Comparison of ENCODE assay signal across 9 cellular contexts in the genomic region with DNA sequence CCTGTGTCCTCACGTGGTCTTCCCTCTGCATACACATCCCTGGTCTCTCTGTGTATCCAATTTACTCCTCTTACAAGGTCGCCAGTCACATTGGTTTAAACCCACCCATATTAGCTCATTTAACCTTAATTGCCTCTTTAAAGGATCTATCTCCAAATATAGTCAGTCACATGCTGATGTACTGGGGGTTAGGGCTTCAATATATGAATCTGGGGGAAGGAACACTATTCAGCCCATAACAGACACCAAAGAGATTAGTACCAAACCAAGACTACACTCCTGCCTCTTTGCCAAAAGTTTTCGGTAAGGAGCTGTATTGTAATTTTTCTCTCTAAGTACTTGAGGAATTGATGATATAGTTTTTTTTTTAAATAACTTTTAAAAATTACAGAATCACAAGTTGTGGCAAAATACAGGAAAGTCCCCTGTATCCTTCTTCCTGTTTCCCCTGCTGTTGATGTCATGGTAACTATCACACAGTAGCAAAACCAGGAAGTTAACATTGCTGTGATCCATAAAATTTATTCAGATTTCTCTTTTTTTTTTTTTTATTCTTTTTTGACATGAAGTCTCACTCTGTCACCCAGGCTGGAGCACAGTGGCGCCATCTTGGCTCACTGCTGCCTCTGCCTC.
DNase-seq lines count a peak whose midpoint lies in the region; ATAC-seq and TF ChIP-seq lines count a peak whose summit lies in the region.
"Had no signal": no experiment of that assay in that cellular context is flagged by ENCODE, and none has a peak within 500 bp of the region (broad histone marks: within the 10 kb centered on the region; RNA-seq: fewer than 3 reads in every experiment).

No MANE protein-coding gene starts in this region.

- no peak for TF ChIP-seq POLR2A in esophagus squamous epithelium (IDR thresholded peaks at IDR 0.05)
- TF ChIP-seq POLR2A in adrenal gland (IDR thresholded peaks at IDR 0.05): no peak

- 0 out of 2 replicates have a peak, but pooled peaks cover 3% of the 10 kb centered on the region for H4K20me1 ChIP-seq in DOHH2 (ENCODE audit: control insufficient read depth, insufficient read depth, low read depth, low read length)

- H3K79me2 ChIP-seq in DOHH2 (ENCODE audit: control insufficient read depth, low read length) (peaks cover 43% of the 10 kb centered on the region), parathyroid adenoma (peaks cover 11% of the 10 kb centered on the region)

- TF ChIP-seq CTCF in DOHH2 (IDR thresholded peaks at IDR 0.05; ENCODE audit: low read depth, low read length, poor library complexity, severe bottlenecking) (no peak), esophagus squamous epithelium (IDR thresholded peaks at IDR 0.05) (no peak), parathyroid adenoma (IDR thresholded peaks at IDR 0.05) (no peak), adrenal gland (IDR thresholded peaks at IDR 0.05) (no peak)

- H3K27me3 ChIP-seq in DOHH2 (ENCODE audit: control insufficient read depth, low read length) (no peaks in the 10 kb centered on the region), esophagus squamous epithelium (no peaks in the 10 kb centered on the region), parathyroid adenoma (ENCODE audit: control insufficient read depth, insufficient read depth, low read length) (no peaks in the 10 kb centered on the region), adrenal gland (no peaks in the 10 kb centered on the region)

- H3K9ac ChIP-seq in SK-N-MC (ENCODE audit: insufficient read length) (no peak overlapping the region), parathyroid adenoma (no peak overlapping the region)

- H3K27ac ChIP-seq in DOHH2 (ENCODE audit: low read depth, low read length): no peak overlapping the region
- peak overlapping the region; percentile 2; the same call in 1 of the 2 replicates for H3K27ac ChIP-seq in SK-N-MC
- H3K27ac ChIP-seq in esophagus squamous epithelium: peak overlapping the region in 3 of 4 donors; percentile 26 to 64 (median 48)
- H3K27ac ChIP-seq in parathyroid adenoma: peak overlapping the region; percentile 81
- H3K27ac ChIP-seq in adrenal gland: peak overlapping the region in 1 of 5 donors; percentile 38

- H3K9me2 ChIP-seq in DOHH2 (replicated peaks; ENCODE audit: control insufficient read depth, low read length): no peaks in the 10 kb centered on the region

- intact Hi-C loops in esophagus squamous epithelium (cut with DNase I): no loop called here
- intact Hi-C loops in adrenal gland (cut with DNase I): no loop called here

- H3K9me3 ChIP-seq in DOHH2 (ENCODE audit: control insufficient read depth, insufficient read depth, low read length) (no peaks in the 10 kb centered on the region), SK-N-MC (ENCODE audit: low read depth, low read length) (no peaks in the 10 kb centered on the region), esophagus squamous epithelium (no peaks in the 10 kb centered on the region), parathyroid adenoma (ENCODE audit: control insufficient read depth, low read length) (no peaks in the 10 kb centered on the region), adrenal gland (replicated peaks in 1 of 3) (no peaks in the 10 kb centered on the region)

- no peak for ATAC-seq in HG03280 (IDR thresholded peaks at IDR 0.05; ENCODE audit: unreplicated experiment)
- no peak for ATAC-seq in GM18868 (IDR thresholded peaks at IDR 0.05; ENCODE audit: unreplicated experiment)
- no peak for ATAC-seq in GM21619 (IDR thresholded peaks at IDR 0.05; ENCODE audit: unreplicated experiment)

- H3K4me1 ChIP-seq in DOHH2 (ENCODE audit: control insufficient read depth, low read length) (peaks cover 15% of the 10 kb centered on the region), esophagus squamous epithelium (peaks cover 18 to 60% (median 19%) of the 10 kb centered on the region in 3 donors), parathyroid adenoma (peaks cover 43% of the 10 kb centered on the region), adrenal gland (replicated peaks in 1 of 2) (peaks cover 0 to 18% of the 10 kb centered on the region in 2 donors)

- H2AFZ ChIP-seq in parathyroid adenoma: no peak overlapping the region

- H3K36me3 ChIP-seq in DOHH2 (ENCODE audit: control insufficient read depth, low read length): no peaks in the 10 kb centered on the region
- no peaks in the 10 kb centered on the region for H3K36me3 ChIP-seq in SK-N-MC (ENCODE audit: insufficient read depth, low read length)
- peaks cover 0 to 15% (median 0%) of the 10 kb centered on the region in 3 donors for H3K36me3 ChIP-seq in esophagus squamous epithelium
- H3K36me3 ChIP-seq in parathyroid adenoma (ENCODE audit: control insufficient read depth, insufficient read depth, low read length): no peaks in the 10 kb centered on the region
- no peaks in the 10 kb centered on the region for H3K36me3 ChIP-seq in adrenal gland (replicated peaks in 1 of 2)

- DNase-seq in SK-N-MC (ENCODE audit: low read depth, low spot score) (no peak), esophagus squamous epithelium (lab: John Stamatoyannopoulos, UW) (no peak), adrenal gland (no peak)
- DNase-seq: activated T-cell treated with anti-CD3 and anti-CD28 coated beads, Interleukin-2, amount 50 U/mL, for 1 hour had no signal

- 53 to 65% methylated on average over 4 of the region's 4 CpGs for WGBS in esophagus squamous epithelium, 2 donors
- WGBS in adrenal gland, 4 donors: 80 to 87% (median 83%) methylated on average over 4 of the region's 4 CpGs

- no peak overlapping the region for H3K4me3 ChIP-seq in DOHH2 (ENCODE audit: low read length)
- no peak overlapping the region for H3K4me3 ChIP-seq in SK-N-MC
- H3K4me3 ChIP-seq in esophagus squamous epithelium: peak overlapping the region in 1 of 4 donors; percentile 17
- H3K4me3 ChIP-seq in parathyroid adenoma (ENCODE audit: low read depth, low read length): peak overlapping the region; percentile 3
- no peak overlapping the region for H3K4me3 ChIP-seq in adrenal gland

- H3K4me2 ChIP-seq in DOHH2 (ENCODE audit: low read length) (peak overlapping the region; percentile 41), parathyroid adenoma (ENCODE audit: low read length) (no peak overlapping the region)

- no peaks in the 10 kb centered on the region for H3F3A ChIP-seq in DOHH2 (ENCODE audit: control insufficient read depth, insufficient read depth)
